8 cellular contexts compared by ENCODE assay signal in the genomic region with DNA sequence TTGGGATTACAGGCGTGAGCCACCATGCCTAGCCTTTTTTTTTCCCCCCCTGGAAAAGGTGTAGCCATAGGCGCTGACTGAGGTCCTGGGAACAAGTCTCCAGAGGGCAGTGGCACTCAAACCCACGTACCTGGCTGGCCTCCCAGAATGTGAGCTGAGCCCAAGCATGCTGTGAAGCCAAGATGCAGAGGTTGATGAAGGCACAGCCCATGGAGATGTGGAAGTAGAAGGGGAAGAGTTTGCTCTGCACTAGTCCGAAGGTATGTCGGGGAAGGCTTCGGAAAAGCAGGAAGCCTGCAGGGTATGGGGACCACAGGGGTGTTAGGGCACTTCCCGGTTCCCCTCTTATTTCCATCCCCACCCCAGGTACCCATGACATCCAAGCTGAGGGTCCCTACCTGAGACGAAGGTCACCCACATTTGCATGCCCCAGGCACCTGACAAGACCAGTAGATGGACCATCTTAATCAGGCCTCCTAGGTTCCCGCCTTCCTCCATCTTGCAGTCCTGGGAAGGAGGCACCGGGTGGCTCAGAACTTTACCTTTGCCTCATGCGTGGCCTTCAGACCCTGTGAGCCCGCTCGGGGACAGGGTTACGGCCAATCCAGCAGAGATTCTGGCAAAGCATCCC. TPM values are rescaled to one million over a fixed set of nuclear protein-coding genes. Genes with fewer than 3 reads are reported as not detected.
DNase-seq lines count a peak whose midpoint lies in the region; ATAC-seq, FAIRE-seq and TF ChIP-seq lines count a peak whose summit lies in the region.

No MANE protein-coding gene starts in this region.

- H3K36me3 Mint-ChIP-seq in activated naive CD8-positive, alpha-beta T cell treated with anti-CD3 and anti-CD28 coated beads, Interleukin-2, amount 50 U/mL, for 24 hours (ENCODE audit: low read depth) = no peaks in the 10 kb centered on the region

- DNase-seq in left ventricle myocardium inferior (no peak), cardiac septum (ENCODE audit: low spot score) (no peak), lower lobe of right lung (no peak), hippocampal formation (lab: John Stamatoyannopoulos, UW) (no peak), GM19239 (ENCODE audit: insufficient read length, low spot score) (no peak), AG08396 (ENCODE audit: low spot score) (no peak)
- DNase-seq in activated naive CD8-positive, alpha-beta T cell treated with anti-CD3 and anti-CD28 coated beads, Interleukin-2, amount 50 U/mL, for 24 hours = no peak
- no peak for DNase-seq in activated effector memory CD4-positive, alpha-beta T cell treated with anti-CD3 and anti-CD28 coated beads, Interleukin-2, amount 50 U/mL, for 16 hours

- peak overlapping the region; percentile 82 for H3K27ac Mint-ChIP-seq in activated naive CD8-positive, alpha-beta T cell treated with anti-CD3 and anti-CD28 coated beads, Interleukin-2, amount 50 U/mL, for 24 hours

- no peaks in the 10 kb centered on the region for H3K27me3 Mint-ChIP-seq in activated naive CD8-positive, alpha-beta T cell treated with anti-CD3 and anti-CD28 coated beads, Interleukin-2, amount 50 U/mL, for 24 hours

- H3K4me3 ChIP-seq in left ventricle myocardium inferior (peak overlapping the region; percentile 91), lower lobe of right lung (peak overlapping the region; percentile 70)

- H3K4me1 Mint-ChIP-seq in activated naive CD8-positive, alpha-beta T cell treated with anti-CD3 and anti-CD28 coated beads, Interleukin-2, amount 50 U/mL, for 24 hours = peaks cover 27% of the 10 kb centered on the region

- peak overlapping the region; percentile 93 for H3K4me3 Mint-ChIP-seq in activated naive CD8-positive, alpha-beta T cell treated with anti-CD3 and anti-CD28 coated beads, Interleukin-2, amount 50 U/mL, for 24 hours

- H3K27me3 ChIP-seq in left ventricle myocardium inferior (ENCODE audit: low read depth) = no peaks in the 10 kb centered on the region
- H3K27me3 ChIP-seq in lower lobe of right lung (ENCODE audit: low read depth) = no peaks in the 10 kb centered on the region

- TF ChIP-seq CTCF in left ventricle myocardium inferior (IDR thresholded peaks at IDR 0.05; ENCODE audit: borderline replicate concordance) = no peak
- TF ChIP-seq CTCF in lower lobe of right lung (IDR thresholded peaks at IDR 0.05) = no peak

- H3K9me3 ChIP-seq in left ventricle myocardium inferior (replicated peaks) (peaks cover 9% of the 10 kb centered on the region), lower lobe of right lung (peaks cover 3% of the 10 kb centered on the region)

- peaks cover 4% of the 10 kb centered on the region for H3K9me3 Mint-ChIP-seq in activated naive CD8-positive, alpha-beta T cell treated with anti-CD3 and anti-CD28 coated beads, Interleukin-2, amount 50 U/mL, for 24 hours

- FAIRE-seq in GM19239 (lab: Jason Lieb, UNC) = no peak

- H3K4me1 ChIP-seq in left ventricle myocardium inferior = peaks cover 34% of the 10 kb centered on the region
- peaks cover 31% of the 10 kb centered on the region for H3K4me1 ChIP-seq in lower lobe of right lung

- H3K36me3 ChIP-seq in left ventricle myocardium inferior (peaks cover 17% of the 10 kb centered on the region), lower lobe of right lung (peaks cover 14% of the 10 kb centered on the region)

- ATAC-seq in activated naive CD8-positive, alpha-beta T cell treated with anti-CD3 and anti-CD28 coated beads, Interleukin-2, amount 50 U/mL, for 24 hours = no peak
- no peak for ATAC-seq in lower lobe of right lung

- H3K27ac ChIP-seq in left ventricle myocardium inferior (replicated peaks) = peak overlapping the region; percentile 89
- peak overlapping the region; percentile 82 for H3K27ac ChIP-seq in lower lobe of right lung

- intact Hi-C loops in left ventricle myocardium inferior (cut with micrococcal nuclease) = no loop called here
- intact Hi-C loops in cardiac septum (cut with DNase I) = loop anchor here (5.0 kb wide), 1 partner anchor 37 kb away; a partner anchor contains a TSS
- intact Hi-C loops in lower lobe of right lung (cut with DNase I) = no loop called here

RNA-seq across cellular contexts. Expression of a gene that starts 0.8 kb away (rescaled TPM):
- total RNA-seq in left ventricle myocardium inferior = 77.8 TPM
- 75.7 TPM for total RNA-seq in cardiac septum
- 65.7 TPM for total RNA-seq in lower lobe of right lung

RNA-seq across cellular contexts. Expression of a gene that starts 1.1 kb away (rescaled TPM):
- total RNA-seq in left ventricle myocardium inferior (24.5 TPM), cardiac septum (24.2 TPM), lower lobe of right lung (37.3 TPM)

RNA-seq across cellular contexts. Expression of a gene that starts 5.8 kb away (rescaled TPM):
- 7.2 TPM for total RNA-seq in left ventricle myocardium inferior
- total RNA-seq in cardiac septum = 7.4 TPM
- 53.6 TPM for total RNA-seq in lower lobe of right lung

RNA-seq across cellular contexts. Expression of a gene that starts 10.0 kb away (rescaled TPM):
- total RNA-seq in left ventricle myocardium inferior (10.6 TPM), cardiac septum (19.3 TPM), lower lobe of right lung (21.3 TPM)

RNA-seq across cellular contexts. Expression of a gene that starts 29.2 kb away (rescaled TPM):
- total RNA-seq in left ventricle myocardium inferior (1.1 TPM), cardiac septum (1.3 TPM), lower lobe of right lung (3.6 TPM)
